1 cellular context compared by ENCODE assay signal in the genomic region with DNA sequence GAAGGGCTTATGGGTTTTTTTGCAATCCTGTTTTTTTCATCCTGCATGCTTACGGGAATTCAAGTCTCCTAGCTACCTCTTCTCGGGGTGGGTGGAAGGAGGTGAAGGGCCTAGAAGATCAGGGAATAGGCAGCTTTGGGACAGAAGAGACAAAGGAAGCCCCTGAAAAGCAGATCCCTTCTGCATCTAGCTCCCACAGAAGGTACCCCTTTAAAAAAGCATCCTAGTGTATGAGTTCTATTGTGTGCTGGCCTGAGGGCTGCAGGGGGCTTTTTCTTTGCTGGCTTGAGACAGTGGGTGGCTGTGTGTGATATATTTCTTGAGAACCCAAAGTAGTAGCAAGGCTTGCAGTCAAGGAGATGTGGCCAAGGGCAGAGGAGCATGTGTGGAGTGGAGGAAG.
TF ChIP-seq lines count a peak whose summit lies in the region.

No MANE protein-coding gene starts in this region.

TF ChIP-seq in SK-N-SH treated with all-trans-retinoic acid at 6 μM for 48 hours, 23 proteins besides CTCF, POLR2A, EP300 and RAD21 (continued from another document):
- TF ChIP-seq, protein P1, sequence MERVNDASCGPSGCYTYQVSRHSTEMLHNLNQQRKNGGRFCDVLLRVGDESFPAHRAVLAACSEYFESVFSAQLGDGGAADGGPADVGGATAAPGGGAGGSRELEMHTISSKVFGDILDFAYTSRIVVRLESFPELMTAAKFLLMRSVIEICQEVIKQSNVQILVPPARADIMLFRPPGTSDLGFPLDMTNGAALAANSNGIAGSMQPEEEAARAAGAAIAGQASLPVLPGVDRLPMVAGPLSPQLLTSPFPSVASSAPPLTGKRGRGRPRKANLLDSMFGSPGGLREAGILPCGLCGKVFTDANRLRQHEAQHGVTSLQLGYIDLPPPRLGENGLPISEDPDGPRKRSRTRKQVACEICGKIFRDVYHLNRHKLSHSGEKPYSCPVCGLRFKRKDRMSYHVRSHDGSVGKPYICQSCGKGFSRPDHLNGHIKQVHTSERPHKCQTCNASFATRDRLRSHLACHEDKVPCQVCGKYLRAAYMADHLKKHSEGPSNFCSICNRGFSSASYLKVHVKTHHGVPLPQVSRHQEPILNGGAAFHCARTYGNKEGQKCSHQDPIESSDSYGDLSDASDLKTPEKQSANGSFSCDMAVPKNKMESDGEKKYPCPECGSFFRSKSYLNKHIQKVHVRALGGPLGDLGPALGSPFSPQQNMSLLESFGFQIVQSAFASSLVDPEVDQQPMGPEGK (CRISPR knock-in tag; IDR thresholded peaks at IDR 0.05; ENCODE audit: borderline replicate concordance), result no peak
- no peak for TF ChIP-seq ZFP30 (CRISPR knock-in tag; IDR thresholded peaks at IDR 0.05)
- TF ChIP-seq ZFP3 (CRISPR knock-in tag; IDR thresholded peaks at IDR 0.05), result no peak
- TF ChIP-seq SNAI2 (CRISPR knock-in tag; IDR thresholded peaks at IDR 0.05), result no peak
- no peak for TF ChIP-seq ISL1 (CRISPR knock-in tag; IDR thresholded peaks at IDR 0.05)
- TF ChIP-seq PPARA (CRISPR knock-in tag; IDR thresholded peaks at IDR 0.05; ENCODE audit: borderline replicate concordance), result no peak
- TF ChIP-seq GLIS3 (CRISPR knock-in tag; IDR thresholded peaks at IDR 0.05), result no peak
- TF ChIP-seq ZC3H10 (CRISPR knock-in tag; IDR thresholded peaks at IDR 0.05), result no peak
- TF ChIP-seq, protein P2, sequence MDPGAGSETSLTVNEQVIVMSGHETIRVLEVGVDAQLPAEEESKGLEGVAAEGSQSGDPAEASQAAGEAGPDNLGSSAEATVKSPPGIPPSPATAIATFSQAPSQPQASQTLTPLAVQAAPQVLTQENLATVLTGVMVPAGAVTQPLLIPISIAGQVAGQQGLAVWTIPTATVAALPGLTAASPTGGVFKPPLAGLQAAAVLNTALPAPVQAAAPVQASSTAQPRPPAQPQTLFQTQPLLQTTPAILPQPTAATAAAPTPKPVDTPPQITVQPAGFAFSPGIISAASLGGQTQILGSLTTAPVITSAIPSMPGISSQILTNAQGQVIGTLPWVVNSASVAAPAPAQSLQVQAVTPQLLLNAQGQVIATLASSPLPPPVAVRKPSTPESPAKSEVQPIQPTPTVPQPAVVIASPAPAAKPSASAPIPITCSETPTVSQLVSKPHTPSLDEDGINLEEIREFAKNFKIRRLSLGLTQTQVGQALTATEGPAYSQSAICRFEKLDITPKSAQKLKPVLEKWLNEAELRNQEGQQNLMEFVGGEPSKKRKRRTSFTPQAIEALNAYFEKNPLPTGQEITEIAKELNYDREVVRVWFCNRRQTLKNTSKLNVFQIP (CRISPR knock-in tag; IDR thresholded peaks at IDR 0.05; ENCODE audit: borderline replicate concordance, low read depth), result no peak
- TF ChIP-seq BACH2 (CRISPR knock-in tag; IDR thresholded peaks at IDR 0.05; ENCODE audit: borderline replicate concordance), result no peak
- TF ChIP-seq TCF4 (CRISPR knock-in tag; IDR thresholded peaks at IDR 0.05; ENCODE audit: borderline replicate concordance), result no peak
- TF ChIP-seq ARNTL (CRISPR knock-in tag; IDR thresholded peaks at IDR 0.05; ENCODE audit: borderline replicate concordance, low read depth), result no peak
- TF ChIP-seq, protein P3, sequence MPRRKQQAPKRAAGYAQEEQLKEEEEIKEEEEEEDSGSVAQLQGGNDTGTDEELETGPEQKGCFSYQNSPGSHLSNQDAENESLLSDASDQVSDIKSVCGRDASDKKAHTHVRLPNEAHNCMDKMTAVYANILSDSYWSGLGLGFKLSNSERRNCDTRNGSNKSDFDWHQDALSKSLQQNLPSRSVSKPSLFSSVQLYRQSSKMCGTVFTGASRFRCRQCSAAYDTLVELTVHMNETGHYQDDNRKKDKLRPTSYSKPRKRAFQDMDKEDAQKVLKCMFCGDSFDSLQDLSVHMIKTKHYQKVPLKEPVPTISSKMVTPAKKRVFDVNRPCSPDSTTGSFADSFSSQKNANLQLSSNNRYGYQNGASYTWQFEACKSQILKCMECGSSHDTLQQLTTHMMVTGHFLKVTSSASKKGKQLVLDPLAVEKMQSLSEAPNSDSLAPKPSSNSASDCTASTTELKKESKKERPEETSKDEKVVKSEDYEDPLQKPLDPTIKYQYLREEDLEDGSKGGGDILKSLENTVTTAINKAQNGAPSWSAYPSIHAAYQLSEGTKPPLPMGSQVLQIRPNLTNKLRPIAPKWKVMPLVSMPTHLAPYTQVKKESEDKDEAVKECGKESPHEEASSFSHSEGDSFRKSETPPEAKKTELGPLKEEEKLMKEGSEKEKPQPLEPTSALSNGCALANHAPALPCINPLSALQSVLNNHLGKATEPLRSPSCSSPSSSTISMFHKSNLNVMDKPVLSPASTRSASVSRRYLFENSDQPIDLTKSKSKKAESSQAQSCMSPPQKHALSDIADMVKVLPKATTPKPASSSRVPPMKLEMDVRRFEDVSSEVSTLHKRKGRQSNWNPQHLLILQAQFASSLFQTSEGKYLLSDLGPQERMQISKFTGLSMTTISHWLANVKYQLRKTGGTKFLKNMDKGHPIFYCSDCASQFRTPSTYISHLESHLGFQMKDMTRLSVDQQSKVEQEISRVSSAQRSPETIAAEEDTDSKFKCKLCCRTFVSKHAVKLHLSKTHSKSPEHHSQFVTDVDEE (CRISPR knock-in tag; IDR thresholded peaks at IDR 0.05), result no peak
- TF ChIP-seq RARB (CRISPR knock-in tag; IDR thresholded peaks at IDR 0.05), result no peak
